In genomic region chr11:102761646-102762238, GRCh38 we compare ENCODE assay signal across 15 cellular contexts. TPM values are rescaled to one million over a fixed set of nuclear protein-coding genes. Genes with fewer than 3 reads are reported as not detected.
A peak's percentile ranks its signal among the peaks of the same experiment; 100 is the strongest.
DNase-seq lines count a peak whose midpoint lies in the region; ATAC-seq and TF ChIP-seq lines count a peak whose summit lies in the region.
"Had no signal": no experiment of that assay in that cellular context is flagged by ENCODE, and none has a peak within 500 bp of the region (broad histone marks: within the 10 kb centered on the region; RNA-seq: fewer than 3 reads in every experiment).

No MANE protein-coding gene starts in this region.

- H3K36me3 Mint-ChIP-seq in Caco-2 (ENCODE audit: insufficient read depth, unreplicated experiment) (peaks cover 12% of the 10 kb centered on the region), endothelial cell (ENCODE audit: low read depth, unreplicated experiment) (no peaks in the 10 kb centered on the region), mesothelial cell of epicardium (no peaks in the 10 kb centered on the region)
- no peaks in the 10 kb centered on the region for H3K36me3 Mint-ChIP-seq in activated T-cell treated with anti-CD3 and anti-CD28 coated beads, Interleukin-2, amount 50 U/mL, for 72 hours (ENCODE audit: insufficient read depth in 2 of 2)
- H3K36me3 Mint-ChIP-seq: activated naive CD8-positive, alpha-beta T cell treated with anti-CD3 and anti-CD28 coated beads, Interleukin-2, amount 10 ng/mL, durations not matched to agents 7 days and 5 days; type B pancreatic cell had no signal

- POLR2A ChIA-PET in Caco-2 (lab: Charles Lee): no interaction called here

- H3K9me3 ChIP-seq in Caco-2: no peaks in the 10 kb centered on the region

- DNase-seq in Caco-2: peak; percentile 57 to 58
- peak; percentile 47 for DNase-seq in RPMI7951 (ENCODE audit: low read depth)
- no peak for DNase-seq in endothelial cell (ENCODE audit: low spot score)
- DNase-seq in mesothelial cell of epicardium (ENCODE audit: low spot score in 2 of 2, unreplicated experiment in 2 of 2): no peak
- DNase-seq in activated T-cell treated with anti-CD3 and anti-CD28 coated beads, Interleukin-2, amount 50 U/mL, for 72 hours: no peak
- DNase-seq: activated naive CD8-positive, alpha-beta T cell treated with anti-CD3 and anti-CD28 coated beads, Interleukin-2, amount 10 ng/mL, durations not matched to agents 7 days and 5 days; NCI-H1105 treated with DMSO at 0.1 percent for 48 hours; NCI-H2227 treated with DMSO at 0.1 percent for 48 hours; stimulated activated CD4-positive, alpha-beta T cell treated with anti-CD3 and anti-CD28 coated beads, Interleukin-1b, Interleukin-23, amount 100 ng/mL, for 48 hours had no signal

- TF ChIP-seq CTCF in Caco-2 (IDR thresholded peaks at IDR 0.05; ENCODE audit: insufficient read depth in 1 of 2, low read depth in 1 of 2, low read length in 1 of 2, severe bottlenecking in 1 of 2, unreplicated experiment in 1 of 2) (no peak), endothelial cell (IDR thresholded peaks at IDR 0.05; ENCODE audit: unreplicated experiment) (no peak), mesothelial cell of epicardium (IDR thresholded peaks at IDR 0.05; ENCODE audit: unreplicated experiment) (no peak)

- H3K27me3 ChIP-seq in Caco-2 (replicated peaks; ENCODE audit: control insufficient read depth, insufficient read depth, low read length): no peaks in the 10 kb centered on the region

- ATAC-seq in GM18873 (IDR thresholded peaks at IDR 0.05; ENCODE audit: low FRiP score, unreplicated experiment) (no peak), HG03135 (IDR thresholded peaks at IDR 0.05; ENCODE audit: unreplicated experiment) (no peak), GM21786 (IDR thresholded peaks at IDR 0.05; ENCODE audit: unreplicated experiment) (no peak)
- no peak for ATAC-seq in activated T-cell treated with anti-CD3 and anti-CD28 coated beads, Interleukin-2, amount 50 U/mL, for 72 hours (replicated peaks in 1 of 2)

- peaks cover 59% of the 10 kb centered on the region for H3K4me1 Mint-ChIP-seq in Caco-2 (ENCODE audit: low read depth, unreplicated experiment)
- peaks cover 37% of the 10 kb centered on the region for H3K4me1 Mint-ChIP-seq in endothelial cell (ENCODE audit: unreplicated experiment)
- H3K4me1 Mint-ChIP-seq in mesothelial cell of epicardium: peaks cover 26% of the 10 kb centered on the region
- peaks cover 5% of the 10 kb centered on the region for H3K4me1 Mint-ChIP-seq in activated T-cell treated with anti-CD3 and anti-CD28 coated beads, Interleukin-2, amount 50 U/mL, for 72 hours (ENCODE audit: low read depth)

- H3K9me3 Mint-ChIP-seq in Caco-2 (ENCODE audit: unreplicated experiment): peaks cover 6% of the 10 kb centered on the region
- no peaks in the 10 kb centered on the region for H3K9me3 Mint-ChIP-seq in endothelial cell (ENCODE audit: unreplicated experiment)
- no peaks in the 10 kb centered on the region for H3K9me3 Mint-ChIP-seq in mesothelial cell of epicardium
- no peaks in the 10 kb centered on the region for H3K9me3 Mint-ChIP-seq in activated T-cell treated with anti-CD3 and anti-CD28 coated beads, Interleukin-2, amount 50 U/mL, for 72 hours
- H3K9me3 Mint-ChIP-seq: activated naive CD8-positive, alpha-beta T cell treated with anti-CD3 and anti-CD28 coated beads, Interleukin-2, amount 10 ng/mL, durations not matched to agents 7 days and 5 days had no signal

- H3K36me3 ChIP-seq in Caco-2 (ENCODE audit: control insufficient read depth, insufficient read depth, low read length): peaks cover 2% of the 10 kb centered on the region; the same call in 1 of the 2 replicates

- H3K4me3 ChIP-seq in Caco-2 (ENCODE audit: low read depth, low read length): no peak overlapping the region
- H3K4me3 ChIP-seq: coronary artery had no signal

- intact Hi-C loops in Caco-2 (cut with micrococcal nuclease; ENCODE audit: unreplicated experiment): loop anchor here (2.0 kb wide), 1 partner anchor 15 kb away; no protein-coding TSS in a partner anchor

- peak overlapping the region; percentile 73 for H3K4me3 Mint-ChIP-seq in Caco-2 (ENCODE audit: unreplicated experiment)
- H3K4me3 Mint-ChIP-seq in endothelial cell (ENCODE audit: unreplicated experiment): no peak overlapping the region
- H3K4me3 Mint-ChIP-seq in mesothelial cell of epicardium: no peak overlapping the region
- no peak overlapping the region for H3K4me3 Mint-ChIP-seq in activated T-cell treated with anti-CD3 and anti-CD28 coated beads, Interleukin-2, amount 50 U/mL, for 72 hours
- H3K4me3 Mint-ChIP-seq: activated naive CD8-positive, alpha-beta T cell treated with anti-CD3 and anti-CD28 coated beads, Interleukin-2, amount 10 ng/mL, durations not matched to agents 7 days and 5 days; type B pancreatic cell had no signal

- CTCF ChIA-PET in Caco-2 (lab: Charles Lee): interaction anchor here (1.5 kb wide), 1 partner anchor 153 kb away, joined by 4 read pairs; no protein-coding TSS in a partner anchor

- peaks cover 72% of the 10 kb centered on the region for H3K4me1 ChIP-seq in Caco-2

- H3K27ac Mint-ChIP-seq in Caco-2 (ENCODE audit: unreplicated experiment) (peak overlapping the region; percentile 78), endothelial cell (ENCODE audit: unreplicated experiment) (peak overlapping the region; percentile 25), mesothelial cell of epicardium (peak overlapping the region; percentile 70)
- H3K27ac Mint-ChIP-seq in activated T-cell treated with anti-CD3 and anti-CD28 coated beads, Interleukin-2, amount 50 U/mL, for 72 hours: no peak overlapping the region
- H3K27ac Mint-ChIP-seq: activated naive CD8-positive, alpha-beta T cell treated with anti-CD3 and anti-CD28 coated beads, Interleukin-2, amount 10 ng/mL, durations not matched to agents 7 days and 5 days; type B pancreatic cell had no signal

- BruUV-seq in Caco-2 (replicated peaks; lab: Mats Ljungman, UMichigan): no TSS peak

- H3K27me3 Mint-ChIP-seq in Caco-2 (ENCODE audit: insufficient read depth, unreplicated experiment): no peaks in the 10 kb centered on the region
- H3K27me3 Mint-ChIP-seq in endothelial cell (ENCODE audit: unreplicated experiment): peaks cover 2% of the 10 kb centered on the region
- no peaks in the 10 kb centered on the region for H3K27me3 Mint-ChIP-seq in mesothelial cell of epicardium (ENCODE audit: low read depth)
- H3K27me3 Mint-ChIP-seq in activated T-cell treated with anti-CD3 and anti-CD28 coated beads, Interleukin-2, amount 50 U/mL, for 72 hours (ENCODE audit: low read depth): peaks cover 34% of the 10 kb centered on the region

RNA-seq across cellular contexts. Expression of gene MMP10, which starts 18.7 kb away (rescaled TPM):
- total RNA-seq in Caco-2 (2022) (0.16 and 1.1 TPM in 2 replicates), endothelial cell (ENCODE audit: unreplicated experiment) (not detected), mesothelial cell of epicardium (not detected in 3 replicates)
- 0.20 and 0.24 TPM in 2 replicates for total RNA-seq in RPMI7951 (2014; rRNA removed; shearing (Covaris generic))
- total RNA-seq in activated T-cell treated with anti-CD3 and anti-CD28 coated beads, Interleukin-2, amount 50 U/mL, for 72 hours: 1 to 10 TPM in 1 of 2 donors, not detected in 1; 1.2 TPM
- total RNA-seq: activated naive CD8-positive, alpha-beta T cell treated with anti-CD3 and anti-CD28 coated beads, Interleukin-2, amount 10 ng/mL, durations not matched to agents 7 days and 5 days had no signal

RNA-seq across cellular contexts. Expression of gene MMP1, which starts 36.2 kb away (rescaled TPM):
- 15.7 and 37.6 TPM in 2 replicates for total RNA-seq in Caco-2 (2022)
- 21.2 and 25.4 TPM in 2 replicates for total RNA-seq in RPMI7951 (2014; rRNA removed; shearing (Covaris generic))
- total RNA-seq in endothelial cell (ENCODE audit: unreplicated experiment): not detected
- 0.13 to 0.18 TPM in 2 of 3 replicates, not detected in the other for total RNA-seq in mesothelial cell of epicardium
- not detected for total RNA-seq in activated T-cell treated with anti-CD3 and anti-CD28 coated beads, Interleukin-2, amount 50 U/mL, for 72 hours
- total RNA-seq: activated naive CD8-positive, alpha-beta T cell treated with anti-CD3 and anti-CD28 coated beads, Interleukin-2, amount 10 ng/mL, durations not matched to agents 7 days and 5 days had no signal

RNA-seq across cellular contexts. Expression of gene MMP8, which starts 37.0 kb away (rescaled TPM):
- total RNA-seq in Caco-2 (2022) (not detected in 2 replicates), endothelial cell (ENCODE audit: unreplicated experiment) (not detected), mesothelial cell of epicardium (not detected in 3 replicates)
- 3.3 and 4.4 TPM in 2 replicates for total RNA-seq in RPMI7951 (2014; rRNA removed; shearing (Covaris generic))
- total RNA-seq in activated T-cell treated with anti-CD3 and anti-CD28 coated beads, Interleukin-2, amount 50 U/mL, for 72 hours: not detected
- total RNA-seq: activated naive CD8-positive, alpha-beta T cell treated with anti-CD3 and anti-CD28 coated beads, Interleukin-2, amount 10 ng/mL, durations not matched to agents 7 days and 5 days; pulmonary artery endothelial cell had no signal

RNA-seq across cellular contexts. Expression of gene MMP27, which starts 56.2 kb away (rescaled TPM):
- total RNA-seq in Caco-2 (2022): not detected in 2 replicates
- total RNA-seq in RPMI7951 (2014; rRNA removed; shearing (Covaris generic)): not detected in 2 replicates
- total RNA-seq in endothelial cell (ENCODE audit: unreplicated experiment): not detected
- not detected in 3 replicates for total RNA-seq in mesothelial cell of epicardium
- not detected for total RNA-seq in activated T-cell treated with anti-CD3 and anti-CD28 coated beads, Interleukin-2, amount 50 U/mL, for 72 hours
- total RNA-seq: activated naive CD8-positive, alpha-beta T cell treated with anti-CD3 and anti-CD28 coated beads, Interleukin-2, amount 10 ng/mL, durations not matched to agents 7 days and 5 days; pulmonary artery endothelial cell had no signal

Comparison
In these comparisons a context has a peak if more than half of its experiments do, and no peak if none do; other contexts are left out.
1. DNase-seq: peak in Caco-2 (2 of 2) and RPMI7951 (single experiment); none in endothelial cell (single experiment), mesothelial cell of epicardium (0 of 2) and activated T-cell treated with anti-CD3 and anti-CD28 coated beads, Interleukin-2, amount 50 U/mL, for 72 hours (0 of 2).
2. RNA of gene MMP1, which starts 36.2 kb away (total RNA-seq): 21.2 to 25.4 TPM in RPMI7951 and 15.7 to 37.6 TPM in Caco-2; 0.13 to 0.18 TPM in mesothelial cell of epicardium, not detected in endothelial cell (single experiment) and not detected in activated T-cell treated with anti-CD3 and anti-CD28 coated beads, Interleukin-2, amount 50 U/mL, for 72 hours; every median in the first group is over 10 times any median in the second.